Comparison of ENCODE assay signal across 1 cellular context in the genomic region with DNA sequence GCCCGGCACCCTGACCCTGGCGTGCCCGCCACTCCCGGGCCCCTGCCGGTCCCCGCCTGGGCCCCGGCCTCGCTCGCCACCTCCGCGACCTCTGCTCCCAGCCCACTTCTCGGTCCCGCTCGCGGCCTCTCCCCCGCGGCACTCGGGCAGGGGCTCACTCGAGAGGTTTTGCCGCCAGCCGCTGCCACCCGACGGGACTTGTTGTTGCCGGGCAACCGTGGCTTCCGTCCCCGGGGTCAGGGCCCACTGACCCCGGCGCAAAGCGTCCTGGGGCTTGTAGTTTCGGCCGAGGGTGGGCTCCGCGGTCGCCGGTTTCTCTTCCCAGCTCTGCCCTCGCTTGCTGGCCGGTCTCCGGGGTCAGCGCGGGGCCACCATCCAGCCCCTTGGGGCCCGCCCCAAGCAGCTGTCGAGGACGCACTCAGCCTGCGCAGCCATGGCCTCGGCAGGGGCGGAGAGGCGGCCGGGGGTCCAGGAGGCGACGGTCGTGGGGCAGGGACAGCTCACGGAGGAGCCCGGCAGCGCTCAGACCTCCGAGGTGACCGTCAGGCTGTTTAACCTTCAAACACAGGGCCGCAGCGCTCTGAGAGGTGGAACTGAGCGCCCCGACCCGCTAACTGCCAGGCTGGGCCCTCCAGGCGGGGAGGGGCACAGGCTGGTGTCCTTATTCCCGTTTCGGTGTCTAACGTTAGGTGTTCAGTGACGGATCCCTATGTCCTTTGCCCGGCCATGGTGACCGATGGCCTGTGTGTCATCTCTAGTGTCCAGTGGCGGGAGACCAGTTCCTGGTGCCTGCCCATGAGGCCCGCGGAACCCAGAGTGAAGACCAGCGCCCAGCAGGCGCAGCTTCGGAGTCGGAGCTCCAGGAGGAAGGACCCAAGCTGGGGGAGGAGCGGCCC.
TF ChIP-seq lines count a peak whose summit lies in the region.

TSS of gene C16orf86 (plus strand) at position 277 of the 896 bp plus-strand sequence. CDS start at position 434, 157 bp downstream.
TSS of gene ENKD1 (minus strand) at position 213 of the 896 bp plus-strand sequence. CDS start 308 bp downstream, outside the sequence.

TF ChIP-seq in HepG2, 621 proteins besides CTCF, POLR2A, EP300 and RAD21 (continued from another document and continues in another):
- TF ChIP-seq DR1 (CRISPR knock-in tag; IDR thresholded peaks at IDR 0.05) (no peak; the same call in 1 of the 2 replicates), SKI (IDR thresholded peaks at IDR 0.05; ENCODE audit: partially characterized antibody) (peak; percentile 26), NBN (conservative IDR thresholded peaks at IDR 0.05) (no peak), HDAC6 (IDR thresholded peaks at IDR 0.05; ENCODE audit: low read depth, low read length) (no peak), ZNF414 (CRISPR knock-in tag; IDR thresholded peaks at IDR 0.05) (no peak; the same call in 1 of the 2 replicates), FOXJ3 (CRISPR knock-in tag; IDR thresholded peaks at IDR 0.05; ENCODE audit: borderline replicate concordance) (peak; percentile 81; the same call in 1 of the 2 replicates), FOSL1 (CRISPR knock-in tag; IDR thresholded peaks at IDR 0.05; ENCODE audit: borderline replicate concordance) (0 out of 2 replicates have a peak, but pooled peaks have one; percentile 31), ARHGAP35 (CRISPR knock-in tag; IDR thresholded peaks at IDR 0.05; ENCODE audit: borderline replicate concordance) (peak; percentile 34; the same call in 1 of the 2 replicates), CBFB (CRISPR knock-in tag; IDR thresholded peaks at IDR 0.05) (peak; percentile 64; the same call in 1 of the 2 replicates), ZKSCAN8 (CRISPR knock-in tag; IDR thresholded peaks at IDR 0.05; ENCODE audit: borderline replicate concordance) (no peak), PAWR (CRISPR knock-in tag; IDR thresholded peaks at IDR 0.05; ENCODE audit: borderline replicate concordance) (no peak; the same call in 1 of the 2 replicates), MAFG (CRISPR knock-in tag; IDR thresholded peaks at IDR 0.05) (peak; percentile 11; the same call in 1 of the 2 replicates), TCF12 (IDR thresholded peaks at IDR 0.05) (no peak), TCF12 (CRISPR knock-in tag; IDR thresholded peaks at IDR 0.05) (0 out of 2 replicates have a peak, but pooled peaks have one; percentile 37), ZNF143 (CRISPR knock-in tag; IDR thresholded peaks at IDR 0.05) (peak; percentile 96), ZNF451 (CRISPR knock-in tag; IDR thresholded peaks at IDR 0.05) (peak; percentile 6; the same call in 1 of the 2 replicates), HMG20A (CRISPR knock-in tag; IDR thresholded peaks at IDR 0.05; ENCODE audit: borderline replicate concordance) (no peak; the same call in 1 of the 2 replicates), ARNT (IDR thresholded peaks at IDR 0.05) (no peak), ZNF205 (CRISPR knock-in tag; IDR thresholded peaks at IDR 0.05) (no peak), CHCHD3 (CRISPR knock-in tag; IDR thresholded peaks at IDR 0.05) (0 out of 2 replicates have a peak, but pooled peaks have one; percentile 13), NFIB (CRISPR knock-in tag; IDR thresholded peaks at IDR 0.05; ENCODE audit: borderline replicate concordance) (no peak; the same call in 1 of the 2 replicates), RNF219 (CRISPR knock-in tag; IDR thresholded peaks at IDR 0.05) (no peak), SIN3B (IDR thresholded peaks at IDR 0.05; ENCODE audit: low read length) (no peak), ZNF383 (CRISPR knock-in tag; IDR thresholded peaks at IDR 0.05; ENCODE audit: borderline replicate concordance) (no peak), ZFP1 (CRISPR knock-in tag; IDR thresholded peaks at IDR 0.05) (no peak), TRIM24 (CRISPR knock-in tag; IDR thresholded peaks at IDR 0.05) (no peak), ARNT2 (CRISPR knock-in tag; IDR thresholded peaks at IDR 0.05; ENCODE audit: low read depth) (0 out of 2 replicates have a peak, but pooled peaks have one; percentile 57), PRMT3 (CRISPR knock-in tag; IDR thresholded peaks at IDR 0.05; ENCODE audit: borderline replicate concordance, low read depth) (no peak), ZNF597 (CRISPR knock-in tag; IDR thresholded peaks at IDR 0.05) (no peak), SAFB2 (CRISPR knock-in tag; IDR thresholded peaks at IDR 0.05; ENCODE audit: borderline replicate concordance, low read depth) (no peak; the same call in 1 of the 2 replicates), JDP2 (CRISPR knock-in tag; IDR thresholded peaks at IDR 0.05; ENCODE audit: borderline replicate concordance) (no peak), SIX4 (CRISPR knock-in tag; IDR thresholded peaks at IDR 0.05) (no peak), CREM (IDR thresholded peaks at IDR 0.05) (peak; percentile 74), CREM (CRISPR knock-in tag; IDR thresholded peaks at IDR 0.05) (no peak), TBP (CRISPR knock-in tag; IDR thresholded peaks at IDR 0.05) (no peak), CHD2 (IDR thresholded peaks at IDR 0.05; ENCODE audit: low read depth, low read length) (peak; percentile 72; the same call in 1 of the 2 replicates), ZNF354B (CRISPR knock-in tag; IDR thresholded peaks at IDR 0.05) (0 out of 2 replicates have a peak, but pooled peaks have one; percentile 65), HNRNPUL1 (IDR thresholded peaks at IDR 0.05; ENCODE audit: low read depth, low read length) (no peak), WIZ (CRISPR knock-in tag; IDR thresholded peaks at IDR 0.05) (no peak; the same call in 1 of the 2 replicates), ZNF24 (IDR thresholded peaks at IDR 0.05) (no peak), ZBED4 (CRISPR knock-in tag; IDR thresholded peaks at IDR 0.05; ENCODE audit: borderline replicate concordance) (no peak; the same call in 1 of the 2 replicates), FOXK2 (IDR thresholded peaks at IDR 0.05) (no peak), ZNF577 (CRISPR knock-in tag; IDR thresholded peaks at IDR 0.05; ENCODE audit: borderline replicate concordance, low read depth) (no peak), HMGA1 (CRISPR knock-in tag; conservative IDR thresholded peaks at IDR 0.05) (no peak), ZSCAN31 (CRISPR knock-in tag; IDR thresholded peaks at IDR 0.05; ENCODE audit: low read depth) (no peak), ZNF891 (CRISPR knock-in tag; IDR thresholded peaks at IDR 0.05) (peak; percentile 38; the same call in 1 of the 2 replicates), ZNF124 (CRISPR knock-in tag; IDR thresholded peaks at IDR 0.05) (no peak), PRDM10 (CRISPR knock-in tag; IDR thresholded peaks at IDR 0.05; ENCODE audit: low read depth) (0 out of 2 replicates have a peak, but pooled peaks have one; percentile 51), CBX5 (CRISPR knock-in tag; IDR thresholded peaks at IDR 0.05; ENCODE audit: borderline replicate concordance) (no peak; the same call in 1 of the 2 replicates), HDAC2 (CRISPR knock-in tag; IDR thresholded peaks at IDR 0.05) (no peak; the same call in 1 of the 2 replicates), HNRNPL (IDR thresholded peaks at IDR 0.05; ENCODE audit: low read depth, low read length) (no peak)
- TF ChIP-seq, protein P1, sequence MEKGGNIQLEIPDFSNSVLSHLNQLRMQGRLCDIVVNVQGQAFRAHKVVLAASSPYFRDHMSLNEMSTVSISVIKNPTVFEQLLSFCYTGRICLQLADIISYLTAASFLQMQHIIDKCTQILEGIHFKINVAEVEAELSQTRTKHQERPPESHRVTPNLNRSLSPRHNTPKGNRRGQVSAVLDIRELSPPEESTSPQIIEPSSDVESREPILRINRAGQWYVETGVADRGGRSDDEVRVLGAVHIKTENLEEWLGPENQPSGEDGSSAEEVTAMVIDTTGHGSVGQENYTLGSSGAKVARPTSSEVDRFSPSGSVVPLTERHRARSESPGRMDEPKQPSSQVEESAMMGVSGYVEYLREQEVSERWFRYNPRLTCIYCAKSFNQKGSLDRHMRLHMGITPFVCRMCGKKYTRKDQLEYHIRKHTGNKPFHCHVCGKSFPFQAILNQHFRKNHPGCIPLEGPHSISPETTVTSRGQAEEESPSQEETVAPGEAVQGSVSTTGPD (CRISPR knock-in tag; IDR thresholded peaks at IDR 0.05) = no peak
- TF ChIP-seq, protein P2, sequence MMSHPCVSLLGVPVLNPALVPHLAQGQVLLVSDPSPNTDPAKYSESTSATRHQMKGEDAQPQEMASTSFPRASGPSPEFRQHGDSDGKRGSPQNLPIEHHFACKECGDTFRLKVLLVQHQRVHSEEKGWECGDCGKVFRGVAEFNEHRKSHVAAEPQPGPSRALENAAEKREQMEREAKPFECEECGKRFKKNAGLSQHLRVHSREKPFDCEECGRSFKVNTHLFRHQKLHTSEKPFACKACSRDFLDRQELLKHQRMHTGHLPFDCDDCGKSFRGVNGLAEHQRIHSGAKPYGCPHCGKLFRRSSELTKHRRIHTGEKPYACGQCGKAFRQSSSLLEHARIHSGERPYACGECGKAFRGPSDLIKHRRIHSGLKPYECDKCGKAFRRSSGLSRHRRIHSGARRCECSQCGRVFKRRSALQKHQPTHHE (CRISPR knock-in tag; IDR thresholded peaks at IDR 0.05; ENCODE audit: borderline replicate concordance) = peak; percentile 34; the same call in 1 of the 2 replicates
